In the genomic region with DNA sequence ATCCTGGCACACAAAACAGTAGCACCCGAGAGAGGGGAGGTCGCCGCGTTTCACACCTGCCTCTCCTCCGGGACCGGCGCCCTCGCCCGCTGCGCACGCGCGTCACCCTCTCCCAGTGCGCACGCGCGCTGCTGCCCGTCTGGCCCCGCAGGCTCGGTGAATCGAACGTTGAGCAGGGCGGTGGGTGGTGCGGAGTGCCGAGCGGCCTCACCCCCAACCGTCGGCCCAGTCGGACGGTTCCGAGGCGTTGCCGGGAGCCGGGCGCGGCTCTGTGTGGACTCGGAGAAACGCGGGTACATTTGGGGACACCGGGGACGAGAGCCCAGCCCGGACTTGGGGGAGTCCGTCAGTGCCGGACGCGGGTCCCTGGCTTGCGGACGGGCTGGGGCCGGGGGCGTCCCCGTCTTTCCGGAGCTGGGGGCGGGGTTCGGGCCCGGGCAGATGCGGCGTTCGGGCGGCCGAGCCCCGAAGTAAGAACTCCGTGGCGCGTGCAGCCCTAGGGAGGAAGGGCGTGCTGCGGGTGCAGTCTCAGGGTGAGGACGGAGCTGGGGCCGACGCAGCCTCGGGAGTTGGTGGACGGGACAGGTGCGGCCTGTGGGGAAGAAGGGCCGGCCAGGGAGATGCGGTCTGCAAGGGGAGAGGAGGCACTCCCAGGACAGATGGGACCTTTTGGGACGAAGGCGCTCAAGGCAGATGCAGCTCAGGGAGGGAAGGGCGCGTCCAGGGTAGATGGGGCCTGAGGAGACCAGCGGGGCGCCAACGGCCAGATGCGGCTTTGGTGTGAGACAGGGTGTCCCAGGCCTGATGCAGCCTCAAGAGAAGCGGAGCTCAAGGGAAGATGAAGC, we compare ENCODE assay signal across 8 cellular contexts. TPM values are rescaled to one million over a fixed set of nuclear protein-coding genes. Genes with fewer than 3 reads are reported as not detected.
DNase-seq lines count a peak whose midpoint lies in the region; ATAC-seq and TF ChIP-seq lines count a peak whose summit lies in the region.

A gene with protein sequence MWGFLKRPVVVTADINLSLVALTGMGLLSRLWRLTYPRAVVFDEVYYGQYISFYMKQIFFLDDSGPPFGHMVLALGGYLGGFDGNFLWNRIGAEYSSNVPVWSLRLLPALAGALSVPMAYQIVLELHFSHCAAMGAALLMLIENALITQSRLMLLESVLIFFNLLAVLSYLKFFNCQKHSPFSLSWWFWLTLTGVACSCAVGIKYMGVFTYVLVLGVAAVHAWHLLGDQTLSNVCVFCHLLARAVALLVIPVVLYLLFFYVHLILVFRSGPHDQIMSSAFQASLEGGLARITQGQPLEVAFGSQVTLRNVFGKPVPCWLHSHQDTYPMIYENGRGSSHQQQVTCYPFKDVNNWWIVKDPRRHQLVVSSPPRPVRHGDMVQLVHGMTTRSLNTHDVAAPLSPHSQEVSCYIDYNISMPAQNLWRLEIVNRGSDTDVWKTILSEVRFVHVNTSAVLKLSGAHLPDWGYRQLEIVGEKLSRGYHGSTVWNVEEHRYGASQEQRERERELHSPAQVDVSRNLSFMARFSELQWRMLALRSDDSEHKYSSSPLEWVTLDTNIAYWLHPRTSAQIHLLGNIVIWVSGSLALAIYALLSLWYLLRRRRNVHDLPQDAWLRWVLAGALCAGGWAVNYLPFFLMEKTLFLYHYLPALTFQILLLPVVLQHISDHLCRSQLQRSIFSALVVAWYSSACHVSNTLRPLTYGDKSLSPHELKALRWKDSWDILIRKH (plus strand): TSS at position 138 of the 845 bp plus-strand sequence. CDS start 1,301 bp downstream, outside the sequence.

- H3K36me3 Mint-ChIP-seq in activated T-helper 1 cell treated with anti-CD3 and anti-CD28 coated beads, Interleukin-12 subunit alpha, Interleukin-12 subunit beta, Interleukin-2, Interleukin-4 antibody, amounts not matched to agents 30 ng/mL and 10 ng/mL and 1 ng/mL, durations not matched to agents 14 hours and 24 hours and 36 hours (ENCODE audit: low read depth): peaks cover 20% of the 10 kb centered on the region
- H3K36me3 Mint-ChIP-seq in naive B cell: no peaks in the 10 kb centered on the region
- peaks cover 77% of the 10 kb centered on the region for H3K36me3 Mint-ChIP-seq in stimulated activated effector memory CD8-positive, alpha-beta T cell treated with anti-CD3 and anti-CD28 coated beads, Interleukin-12 subunit alpha, Interleukin-12 subunit beta, amount 100 ng/mL, for 72 hours

- H3K4me1 ChIP-seq in Panc1 (ENCODE audit: control insufficient read depth, insufficient read depth, low read length): peaks cover 17% of the 10 kb centered on the region

- CTCF ChIA-PET in Panc1 (lab: Charles Lee): interaction anchor here (1.1 kb wide), 1 partner anchor 130 kb away, joined by 3 read pairs; no protein-coding TSS in a partner anchor

- peak; percentile 99 for DNase-seq in D341Med (ENCODE audit: low spot score)
- DNase-seq in Jurkat, Clone E6-1 (ENCODE audit: low read depth, low spot score): peak; percentile 86
- no peak for DNase-seq in Panc1 (ENCODE audit: low read depth, low spot score)
- DNase-seq in activated T-helper 1 cell treated with anti-CD3 and anti-CD28 coated beads, Interleukin-12 subunit alpha, Interleukin-12 subunit beta, Interleukin-2, Interleukin-4 antibody, amounts not matched to agents 30 ng/mL and 10 ng/mL and 1 ng/mL, durations not matched to agents 14 hours and 24 hours and 36 hours (ENCODE audit: low spot score): peak; percentile 90
- peak; percentile 75 for DNase-seq in fibroblast of gingiva (ENCODE audit: low read depth)
- DNase-seq in naive B cell: peak; percentile 89
- DNase-seq in stimulated activated effector memory CD8-positive, alpha-beta T cell treated with anti-CD3 and anti-CD28 coated beads, Interleukin-12 subunit alpha, Interleukin-12 subunit beta, amount 100 ng/mL, for 72 hours (ENCODE audit: low spot score in 2 of 2): peak; percentile 84 to 93

- peaks cover 48% of the 10 kb centered on the region for H3K4me1 Mint-ChIP-seq in activated T-helper 1 cell treated with anti-CD3 and anti-CD28 coated beads, Interleukin-12 subunit alpha, Interleukin-12 subunit beta, Interleukin-2, Interleukin-4 antibody, amounts not matched to agents 30 ng/mL and 10 ng/mL and 1 ng/mL, durations not matched to agents 14 hours and 24 hours and 36 hours (ENCODE audit: low read depth)
- H3K4me1 Mint-ChIP-seq in naive B cell: peaks cover 20 to 30% (median 25%) of the 10 kb centered on the region in 3 donors
- H3K4me1 Mint-ChIP-seq in stimulated activated effector memory CD8-positive, alpha-beta T cell treated with anti-CD3 and anti-CD28 coated beads, Interleukin-12 subunit alpha, Interleukin-12 subunit beta, amount 100 ng/mL, for 72 hours: peaks cover 58% of the 10 kb centered on the region

- intact Hi-C loops in Panc1 (cut with micrococcal nuclease; ENCODE audit: unreplicated experiment): no loop called here
- intact Hi-C loops in activated T-helper 1 cell treated with anti-CD3 and anti-CD28 coated beads, Interleukin-12 subunit alpha, Interleukin-12 subunit beta, Interleukin-2, Interleukin-4 antibody, amounts not matched to agents 30 ng/mL and 10 ng/mL and 1 ng/mL, durations not matched to agents 14 hours and 24 hours and 36 hours (cut with micrococcal nuclease): loop anchor here (2.0 to 5.0 kb wide), 6 partner anchors 124 to 849 kb away; partner anchors contain the start of genes NUP214 and SETX

- no peaks in the 10 kb centered on the region for H3K27me3 Mint-ChIP-seq in activated T-helper 1 cell treated with anti-CD3 and anti-CD28 coated beads, Interleukin-12 subunit alpha, Interleukin-12 subunit beta, Interleukin-2, Interleukin-4 antibody, amounts not matched to agents 30 ng/mL and 10 ng/mL and 1 ng/mL, durations not matched to agents 14 hours and 24 hours and 36 hours (ENCODE audit: insufficient read depth)
- no peaks in the 10 kb centered on the region for H3K27me3 Mint-ChIP-seq in naive B cell

- no peaks in the 10 kb centered on the region for H3K36me3 ChIP-seq in Panc1 (ENCODE audit: control insufficient read depth, insufficient read depth, low read length)

- POLR2A ChIA-PET in Panc1 (lab: Charles Lee): no interaction called here

- BruUV-seq in Panc1 (replicated peaks; lab: Mats Ljungman, UMichigan): no TSS peak

- H3K4me3 Mint-ChIP-seq in activated T-helper 1 cell treated with anti-CD3 and anti-CD28 coated beads, Interleukin-12 subunit alpha, Interleukin-12 subunit beta, Interleukin-2, Interleukin-4 antibody, amounts not matched to agents 30 ng/mL and 10 ng/mL and 1 ng/mL, durations not matched to agents 14 hours and 24 hours and 36 hours: peak within 1 kb of the TSS; percentile 93
- peak within 1 kb of the TSS; percentile 88 to 96 (median 94) for H3K4me3 Mint-ChIP-seq in naive B cell
- H3K4me3 Mint-ChIP-seq in stimulated activated effector memory CD8-positive, alpha-beta T cell treated with anti-CD3 and anti-CD28 coated beads, Interleukin-12 subunit alpha, Interleukin-12 subunit beta, amount 100 ng/mL, for 72 hours: peak within 1 kb of the TSS; percentile 98

- peak; percentile 79 for ATAC-seq in GM21529 (IDR thresholded peaks at IDR 0.05; ENCODE audit: unreplicated experiment)
- peak; percentile 86 for ATAC-seq in Panc1
- peak; percentile 88 to 91 for ATAC-seq in naive B cell (ENCODE audit: low read depth in 2 of 2)
- ATAC-seq in stimulated activated effector memory CD8-positive, alpha-beta T cell treated with anti-CD3 and anti-CD28 coated beads, Interleukin-12 subunit alpha, Interleukin-12 subunit beta, amount 100 ng/mL, for 72 hours: peak; percentile 60

- H3K9me3 Mint-ChIP-seq in activated T-helper 1 cell treated with anti-CD3 and anti-CD28 coated beads, Interleukin-12 subunit alpha, Interleukin-12 subunit beta, Interleukin-2, Interleukin-4 antibody, amounts not matched to agents 30 ng/mL and 10 ng/mL and 1 ng/mL, durations not matched to agents 14 hours and 24 hours and 36 hours: no peaks in the 10 kb centered on the region
- no peaks in the 10 kb centered on the region for H3K9me3 Mint-ChIP-seq in naive B cell
- no peaks in the 10 kb centered on the region for H3K9me3 Mint-ChIP-seq in stimulated activated effector memory CD8-positive, alpha-beta T cell treated with anti-CD3 and anti-CD28 coated beads, Interleukin-12 subunit alpha, Interleukin-12 subunit beta, amount 100 ng/mL, for 72 hours

- H3K9me3 ChIP-seq in Panc1 (ENCODE audit: control insufficient read depth, insufficient read depth, low read depth, low read length): no peaks in the 10 kb centered on the region

- in situ Hi-C loops in Panc1 (cut with HindIII; ENCODE audit: low pct_unique_long_range_greater_than_20kb, low sequenced_read_pairs): no loop called here

- H3K27me3 ChIP-seq in Panc1 (ENCODE audit: control insufficient read depth, insufficient read depth, low read length): no peaks in the 10 kb centered on the region

- H3K4me3 ChIP-seq in Jurkat, Clone E6-1 (ENCODE audit: low read length): peak within 1 kb of the TSS; percentile 89
- H3K4me3 ChIP-seq in Panc1 (ENCODE audit: low read depth in 2 of 2, low read length in 2 of 2): peak within 1 kb of the TSS; percentile 72 to 73

- H3K27ac Mint-ChIP-seq in activated T-helper 1 cell treated with anti-CD3 and anti-CD28 coated beads, Interleukin-12 subunit alpha, Interleukin-12 subunit beta, Interleukin-2, Interleukin-4 antibody, amounts not matched to agents 30 ng/mL and 10 ng/mL and 1 ng/mL, durations not matched to agents 14 hours and 24 hours and 36 hours: peak within 1 kb of the TSS; percentile 90
- H3K27ac Mint-ChIP-seq in naive B cell: peak within 1 kb of the TSS; percentile 39 to 94 (median 84)
- H3K27ac Mint-ChIP-seq in stimulated activated effector memory CD8-positive, alpha-beta T cell treated with anti-CD3 and anti-CD28 coated beads, Interleukin-12 subunit alpha, Interleukin-12 subunit beta, amount 100 ng/mL, for 72 hours: peak within 1 kb of the TSS; percentile 95

- TF ChIP-seq CTCF in Panc1 (IDR thresholded peaks at IDR 0.05): no peak

- H3K27ac ChIP-seq in Panc1 (ENCODE audit: low read length): peak within 1 kb of the TSS; percentile 76

RNA-seq across cellular contexts. Expression of the gene that starts here (rescaled TPM):
- 33.2 TPM for polyA plus RNA-seq in Jurkat, Clone E6-1 (2012; ENCODE audit: insufficient read depth, insufficient read length)
- total RNA-seq in Panc1 (2021; ENCODE audit: unreplicated experiment): 58.0 TPM
- 60.7 TPM for polyA plus RNA-seq in Panc1 (2012; ENCODE audit: insufficient read length)
- total RNA-seq in activated T-helper 1 cell treated with anti-CD3 and anti-CD28 coated beads, Interleukin-12 subunit alpha, Interleukin-12 subunit beta, Interleukin-2, Interleukin-4 antibody, amounts not matched to agents 30 ng/mL and 10 ng/mL and 1 ng/mL, durations not matched to agents 14 hours and 24 hours and 36 hours: 39.1 and 39.3 TPM in 2 replicates
- 1 to 10 TPM in 5 of 6 donors, under 1 TPM in 1; 0.75 to 7.4 (median 3.7) TPM for polyA plus RNA-seq in naive B cell (ENCODE audit: low read depth in 6 of 6)
